ENCODE assay signal across 18 cellular contexts in the genomic region with DNA sequence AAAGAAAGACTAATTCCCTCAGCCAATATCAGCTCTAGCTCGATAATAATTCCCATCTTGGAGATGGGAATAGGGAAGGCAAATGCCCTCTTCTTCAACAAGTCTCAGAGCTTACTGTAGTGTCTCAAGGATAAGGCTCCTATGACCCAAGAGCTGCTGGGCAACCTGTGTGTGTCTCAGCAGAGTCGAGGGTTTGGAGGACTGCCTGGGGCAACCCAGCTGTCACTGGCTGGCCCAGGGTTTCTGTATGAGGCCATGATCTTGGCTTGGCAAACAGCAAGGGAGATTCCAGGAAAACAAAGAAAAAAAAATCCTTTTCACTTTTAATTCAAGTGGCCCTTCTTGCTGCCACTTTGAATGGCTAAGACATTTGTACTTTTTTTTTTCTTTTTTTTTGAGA. TPM values are rescaled to one million over a fixed set of nuclear protein-coding genes. Genes with fewer than 3 reads are reported as not detected.
A peak's percentile ranks its signal among the peaks of the same experiment; 100 is the strongest.
DNase-seq lines count a peak whose midpoint lies in the region; ATAC-seq and TF ChIP-seq lines count a peak whose summit lies in the region.
"Had no signal": no experiment of that assay in that cellular context is flagged by ENCODE, and none has a peak within 500 bp of the region (broad histone marks: within the 10 kb centered on the region; RNA-seq: fewer than 3 reads in every experiment).

No MANE protein-coding gene starts in this region.

- H3K27ac Mint-ChIP-seq in memory B cell = peak overlapping the region; percentile 45
- H3K27ac Mint-ChIP-seq: activated CD4-positive, alpha-beta T cell treated with anti-CD3 and anti-CD28 coated beads, Interleukin-2, amount 10 ng/mL, durations not matched to agents 7 days and 5 days had no signal

- no peak overlapping the region for H3K4me3 ChIP-seq in MG63
- H3K4me3 ChIP-seq in body of pancreas = no peak overlapping the region
- H3K4me3 ChIP-seq: hepatocyte, thoracic aorta had no signal

- H3K36me3 Mint-ChIP-seq in memory B cell = no peaks in the 10 kb centered on the region

- DNase-seq in EL = peak; percentile 20
- peak; percentile 79 for DNase-seq in MG63
- DNase-seq in body of pancreas = peak; percentile 49 to 69 (median 62)
- no peak for DNase-seq in memory B cell (ENCODE audit: low spot score in 2 of 2)
- DNase-seq in glomerular visceral epithelial cell (ENCODE audit: extremely low spot score) = no peak
- DNase-seq in NCI-H2227 treated with DMSO at 0.1 percent for 48 hours (lab: John Stamatoyannopoulos, UW) = no peak
- no peak for DNase-seq in kidney tubule cell (ENCODE audit: low spot score)
- no peak for DNase-seq in NCI-H226
- DNase-seq: activated CD4-positive, alpha-beta T cell treated with anti-CD3 and anti-CD28 coated beads, Interleukin-2, amount 10 ng/mL, durations not matched to agents 7 days and 5 days; activated naive CD4-positive, alpha-beta T cell treated with anti-CD3 and anti-CD28 coated beads, Interleukin-2, amount 50 U/mL, for 16 hours; KBM-7; NCI-H1105; NCI-H2171 treated with DMSO at 0.1 percent for 48 hours; stimulated activated CD4-positive, alpha-beta T cell treated with anti-CD3 and anti-CD28 coated beads, Interleukin-4, amount 100 ng/mL, for 1 hour had no signal

- no peaks in the 10 kb centered on the region for H3K27me3 Mint-ChIP-seq in memory B cell
- H3K27me3 Mint-ChIP-seq: activated CD4-positive, alpha-beta T cell treated with anti-CD3 and anti-CD28 coated beads, Interleukin-2, amount 10 ng/mL, durations not matched to agents 7 days and 5 days had no signal

- no peaks in the 10 kb centered on the region for H3K36me3 ChIP-seq in MG63
- H3K36me3 ChIP-seq in body of pancreas (replicated peaks in 1 of 2; ENCODE audit: insufficient read depth in 1 of 2, low read depth in 2 of 2) = no peaks in the 10 kb centered on the region
- H3K36me3 ChIP-seq: thoracic aorta had no signal

- H3K9me3 ChIP-seq in MG63 (no peaks in the 10 kb centered on the region), body of pancreas (no peaks in the 10 kb centered on the region)
- H3K9me3 ChIP-seq: thoracic aorta had no signal

- no peak for TF ChIP-seq POLR2A in body of pancreas (IDR thresholded peaks at IDR 0.05)

- H3K4me3 Mint-ChIP-seq in memory B cell = no peak overlapping the region
- H3K4me3 Mint-ChIP-seq: activated CD4-positive, alpha-beta T cell treated with anti-CD3 and anti-CD28 coated beads, Interleukin-2, amount 10 ng/mL, durations not matched to agents 7 days and 5 days had no signal

- ATAC-seq in body of pancreas = peak; percentile 85
- no peak for ATAC-seq in memory B cell (ENCODE audit: low read depth)

- no peak for TF ChIP-seq CTCF in body of pancreas (IDR thresholded peaks at IDR 0.05)

- H3K27me3 ChIP-seq in MG63 (no peaks in the 10 kb centered on the region), body of pancreas (no peaks in the 10 kb centered on the region)
- H3K27me3 ChIP-seq: hepatocyte had no signal

- H3K9me3 Mint-ChIP-seq in memory B cell = no peaks in the 10 kb centered on the region
- H3K9me3 Mint-ChIP-seq: activated CD4-positive, alpha-beta T cell treated with anti-CD3 and anti-CD28 coated beads, Interleukin-2, amount 10 ng/mL, durations not matched to agents 7 days and 5 days had no signal

- intact Hi-C loops in body of pancreas (cut with DNase I) = no loop called here

- H3K27ac ChIP-seq in body of pancreas = peak overlapping the region in 2 of 4 donors; percentile 39 to 49
- H3K27ac ChIP-seq: hepatocyte had no signal

- H3K4me1 Mint-ChIP-seq in memory B cell = peaks cover 34% of the 10 kb centered on the region

- 20 to 45% methylated on average over 1 to 2 of the region's 2 CpGs for WGBS in body of pancreas, 2 donors

- peaks cover 41% of the 10 kb centered on the region for H3K4me1 ChIP-seq in body of pancreas

RNA-seq across cellular contexts. Expression of a gene that starts 34.3 kb away (rescaled TPM):
- 1,177 and 1,592 TPM in 2 replicates for total RNA-seq in MG63 (2014; rRNA removed; shearing (Covaris generic); ENCODE audit: low replicate concordance)
- 1,000 to 10,000 TPM; 1,104 to 1,472 TPM for total RNA-seq in body of pancreas

RNA-seq across cellular contexts. Expression of a gene that starts 35.2 kb away (rescaled TPM):
- total RNA-seq in MG63 (2014; rRNA removed; shearing (Covaris generic); ENCODE audit: low replicate concordance) = not detected in 2 replicates
- not detected for total RNA-seq in body of pancreas
- total RNA-seq: activated CD4-positive, alpha-beta T cell treated with anti-CD3 and anti-CD28 coated beads, Interleukin-2, amount 10 ng/mL, durations not matched to agents 7 days and 5 days; bronchial epithelial cell; hepatocyte; osteoblast; thoracic aorta had no signal

Comparison
In these comparisons a context has a peak if more than half of its experiments do, and no peak if none do; other contexts are left out.
1. DNase-seq: peak in EL (single experiment), MG63 (single experiment) and body of pancreas (4 of 4); none in memory B cell (0 of 2), glomerular visceral epithelial cell (single experiment), NCI-H2227 treated with DMSO at 0.1 percent for 48 hours (single experiment), kidney tubule cell (single experiment) and NCI-H226 (single experiment).